Comparison of ENCODE assay signal across 8 cellular contexts in genomic region chr22:21468194-21469096, GRCh38. TPM values are rescaled to one million over a fixed set of nuclear protein-coding genes. Genes with fewer than 3 reads are reported as not detected.
DNase-seq lines count a peak whose midpoint lies in the region; ATAC-seq and TF ChIP-seq lines count a peak whose summit lies in the region.
"Not testable (repeated sequence)": the region's sequence is repeated elsewhere in the genome, so short reads cannot be mapped to it uniquely, and the experiment has no call there.

No MANE protein-coding gene starts in this region.

- H3K4me3 ChIP-seq in WERI-Rb-1 (ENCODE audit: low read depth, low read length) (peak overlapping the region; percentile 29), adipocyte (ENCODE audit: low read length) (peak overlapping the region; percentile 58)

- not testable (repeated sequence) for H3K9ac ChIP-seq in adipocyte (ENCODE audit: low read length)

- H3K27me3 Mint-ChIP-seq in neural crest cell (ENCODE audit: low read depth), result not testable (repeated sequence)

- peak overlapping the region; percentile 91 for H3K27ac Mint-ChIP-seq in neural crest cell (ENCODE audit: unreplicated experiment)

- not testable (repeated sequence) for H3K36me3 ChIP-seq in WERI-Rb-1; adipocyte (ENCODE audit: control insufficient read depth, insufficient read depth, low read length, severe bottlenecking)

- not testable (repeated sequence) for H3K27ac ChIP-seq in WERI-Rb-1

- H3K36me3 Mint-ChIP-seq in neural crest cell (ENCODE audit: low read depth), result not testable (repeated sequence)

- peak overlapping the region; percentile 92 for H3K4me3 Mint-ChIP-seq in neural crest cell

- not testable (repeated sequence) for TF ChIP-seq CTCF in WERI-Rb-1 (IDR thresholded peaks at IDR 0.05; ENCODE audit: low read depth, low read length); neural crest cell (conservative IDR thresholded peaks at IDR 0.05)

- not testable (repeated sequence) for H3K9me3 ChIP-seq in WERI-Rb-1 (ENCODE audit: severe bottlenecking); adipocyte (ENCODE audit: control insufficient read depth, low read length)

- H3K4me1 ChIP-seq in adipocyte (ENCODE audit: control insufficient read depth, insufficient read depth, low read length), result not testable (repeated sequence)

- DNase-seq in Caki2 (ENCODE audit: low read depth) (peak; percentile 97), WERI-Rb-1 (peak; percentile 94), adipocyte (ENCODE audit: low read depth) (peak; percentile 72), glomerular visceral epithelial cell (ENCODE audit: extremely low spot score) (peak; percentile 90), neural crest cell (ENCODE audit: low read depth, low spot score) (peak; percentile 68)
- peak; percentile 78 to 84 for DNase-seq in stimulated activated CD8-positive, alpha-beta memory T cell treated with anti-CD3 and anti-CD28 coated beads, Interleukin-2, amount 100 ng/mL, for 1 hour (ENCODE audit: low read depth in 2 of 2)

- in situ Hi-C loops in Caki2 (cut with HindIII; ENCODE audit: low pct_unique_long_range_greater_than_20kb, low sequenced_read_pairs), result not testable (repeated sequence)

- H3K4me1 Mint-ChIP-seq in neural crest cell, result not testable (repeated sequence)

- ATAC-seq in GM21529 (IDR thresholded peaks at IDR 0.05; ENCODE audit: unreplicated experiment) (peak; percentile 75), HG03469 (IDR thresholded peaks at IDR 0.05; ENCODE audit: unreplicated experiment) (peak; percentile 47)

- H3K27me3 ChIP-seq in WERI-Rb-1 (ENCODE audit: insufficient read depth, low read depth, severe bottlenecking); adipocyte (replicated peaks; ENCODE audit: control insufficient read depth, insufficient read depth, low read length): not testable (repeated sequence)

- H3K9me3 Mint-ChIP-seq in neural crest cell, result not testable (repeated sequence)

RNA-seq across cellular contexts. Expression of gene TMEM191C, which starts 1.3 kb away (rescaled TPM):
- 0.30 TPM in 1 of 2 replicates, not detected in the other for total RNA-seq in Caki2 (2014; rRNA removed; shearing (Covaris generic); ENCODE audit: low replicate concordance)
- 2.1 and 2.2 TPM in 2 replicates for total RNA-seq in neural crest cell

RNA-seq across cellular contexts. Expression of gene HIC2, which starts 51.3 kb away (rescaled TPM):
- 4.3 and 4.8 TPM in 2 replicates for total RNA-seq in Caki2 (2014; rRNA removed; shearing (Covaris generic); ENCODE audit: low replicate concordance)
- 44.2 and 44.3 TPM in 2 replicates for total RNA-seq in neural crest cell
